ENCODE assay signal across 17 cellular contexts in genomic region chr6:33595001-33595846, GRCh38. TPM values are rescaled to one million over a fixed set of nuclear protein-coding genes. Genes with fewer than 3 reads are reported as not detected.
DNase-seq lines count a peak whose midpoint lies in the region; ATAC-seq, FAIRE-seq and TF ChIP-seq lines count a peak whose summit lies in the region.
"Had no signal": no experiment of that assay in that cellular context is flagged by ENCODE, and none has a peak within 500 bp of the region (broad histone marks: within the 10 kb centered on the region; RNA-seq: fewer than 3 reads in every experiment).

No MANE protein-coding gene starts in this region.

- H3K4me2 ChIP-seq in A549, result peak overlapping the region; percentile 17; the same call in 1 of the 3 replicates
- H3K4me2 ChIP-seq in PC-9, result 0 out of 2 replicates have a peak overlapping the region, but pooled peaks have one; percentile 1

- WGBS in A549 (ENCODE audit: missing lambda C conversion rate), result 59% methylated on average over 16 of the region's 18 CpGs

- intact Hi-C loops in PC-9 (cut with micrococcal nuclease; ENCODE audit: unreplicated experiment), result no loop called here

- H3K4me3 ChIP-seq in A549 (no peak overlapping the region), PC-9 (no peak overlapping the region), foreskin fibroblast (ENCODE audit: low read depth in 1 of 2, low read length in 2 of 2) (no peak overlapping the region)
- H3K4me3 ChIP-seq: spleen had no signal

- H3K9me2 ChIP-seq in PC-9 (ENCODE audit: insufficient read depth), result no peaks in the 10 kb centered on the region

- no peak for TF ChIP-seq RAD21 in A549 (conservative IDR thresholded peaks at IDR 0.05 in 1 of 2, IDR thresholded peaks at IDR 0.05 in 1 of 2)

- CTCF ChIA-PET in A549 (lab: Yijun Ruan, JAX), result interaction anchor here (0.8 to 2.9 kb wide), 6 partner anchors 10 to 107 kb away, joined by 4 to 12 read pairs (median 5); no protein-coding TSS in a partner anchor
- CTCF ChIA-PET in PC-9 (lab: Charles Lee), result interaction anchor here (0.5 to 0.6 kb wide), 2 partner anchors 34 to 156 kb away, joined by 4 to 7 read pairs; no protein-coding TSS in a partner anchor

- no peaks in the 10 kb centered on the region for H3K79me2 ChIP-seq in PC-9 (ENCODE audit: low read depth)

- H3F3A ChIP-seq in PC-9 (ENCODE audit: insufficient read depth, low read depth), result peaks cover 58% of the 10 kb centered on the region

- H3K27me3 ChIP-seq in PC-9 (ENCODE audit: insufficient read depth, low read depth), result no peaks in the 10 kb centered on the region
- H3K27me3 ChIP-seq: foreskin keratinocyte had no signal

- H2AFZ ChIP-seq in PC-9, result no peak overlapping the region

- no peaks in the 10 kb centered on the region for H3K36me3 ChIP-seq in PC-9 (ENCODE audit: low read depth)
- H3K36me3 ChIP-seq: spleen had no signal

- no peaks in the 10 kb centered on the region for H3K9me3 ChIP-seq in A549
- no peaks in the 10 kb centered on the region for H3K9me3 ChIP-seq in PC-9 (ENCODE audit: insufficient read depth, low read depth)
- H3K9me3 ChIP-seq: spleen had no signal

- no peak for FAIRE-seq in A549 (lab: Jason Lieb, UNC)
- FAIRE-seq: endometrium, urothelium cell line had no signal

- BruUV-seq in PC-9 (replicated peaks; lab: Mats Ljungman, UMichigan), result no TSS peak

- TF ChIP-seq CTCF in A549 (IDR thresholded peaks at IDR 0.05) (no peak), PC-9 (conservative IDR thresholded peaks at IDR 0.05) (no peak), foreskin fibroblast (IDR thresholded peaks at IDR 0.05; ENCODE audit: low read depth, low read length) (no peak)

- ATAC-seq in A549 (peak in 1 of 2 experiments; percentile 19; a peak in 1 of 6 replicates), GM19397 (IDR thresholded peaks at IDR 0.05; ENCODE audit: unreplicated experiment) (no peak), GM21526 (IDR thresholded peaks at IDR 0.05; ENCODE audit: low FRiP score, unreplicated experiment) (no peak)
- ATAC-seq: foreskin keratinocyte; left lobe of liver; stimulated activated naive CD8-positive, alpha-beta T cell treated with anti-CD3 and anti-CD28 coated beads, Interleukin-15, Interleukin-2, amounts not matched to agents 100 U/mL and 50 U/mL, for 24 hours had no signal

- peak overlapping the region; percentile 27 to 69; a peak in 4 of 6 replicates for H3K27ac ChIP-seq in A549
- H3K27ac ChIP-seq in PC-9, result 0 out of 2 replicates have a peak overlapping the region, but pooled peaks have one; percentile 4
- H3K27ac ChIP-seq: foreskin keratinocyte had no signal

- TF ChIP-seq POLR2A in A549 (IDR thresholded peaks at IDR 0.05; ENCODE audit: low read length), result no peak

- DNase-seq in A549 (ENCODE audit: low read depth in 1 of 2, low spot score in 1 of 2) (no peak), EL (peak; percentile 54), PC-9 (peak in 1 of 2 experiments; percentile 63), foreskin fibroblast (peak; percentile 51 to 54), NOMO-1 treated with dmso at 0.1 percent for 144 hours (lab: John Stamatoyannopoulos, UW; ENCODE audit: unreplicated experiment) (no peak), RPMI8226 (no peak)
- DNase-seq: activated CD4-positive, alpha-beta T cell treated with anti-CD3 and anti-CD28 coated beads, Interleukin-2, amount 50 U/mL, for 1 hour; activated T-cell treated with anti-CD3 and anti-CD28 coated beads, Interleukin-2, amount 50 U/mL, for 48 hours; AML-193; foreskin keratinocyte; spleen; stimulated activated naive CD8-positive, alpha-beta T cell treated with anti-CD3 and anti-CD28 coated beads, Interleukin-15, Interleukin-2, amounts not matched to agents 100 U/mL and 50 U/mL, for 24 hours had no signal

- H3K4me1 ChIP-seq in A549, result peaks cover 37% of the 10 kb centered on the region
- peaks cover 70% of the 10 kb centered on the region for H3K4me1 ChIP-seq in PC-9 (replicated peaks; ENCODE audit: insufficient read depth)

- POLR2A ChIA-PET in A549 (lab: Yijun Ruan, JAX) (no interaction called here), PC-9 (lab: Charles Lee; ENCODE audit: unreplicated experiment) (no interaction called here)

- H4K20me1 ChIP-seq in PC-9 (ENCODE audit: insufficient read depth), result no peaks in the 10 kb centered on the region

- no peak for TF ChIP-seq EP300 in A549 (IDR thresholded peaks at IDR 0.05)

TF ChIP-seq in A549, 52 proteins besides CTCF, POLR2A, EP300 and RAD21:
- 0 out of 4 replicates have a peak, but pooled peaks of 1 of the 2 experiments have one; percentile 15 for TF ChIP-seq CEBPB (IDR thresholded peaks at IDR 0.05)
- TF ChIP-seq RARB (CRISPR knock-in tag; IDR thresholded peaks at IDR 0.05), result no peak
- TF ChIP-seq ESRRA (IDR thresholded peaks at IDR 0.05; ENCODE audit: borderline replicate concordance, low read length), result no peak
- TF ChIP-seq ZNF302 (CRISPR knock-in tag; IDR thresholded peaks at IDR 0.05), result no peak
- TF ChIP-seq ZC3H11A (IDR thresholded peaks at IDR 0.05), result no peak
- no peak for TF ChIP-seq ELK1 (IDR thresholded peaks at IDR 0.05; ENCODE audit: low read depth, low read length)
- no peak for TF ChIP-seq PBX3 (IDR thresholded peaks at IDR 0.05)

RNA-seq across cellular contexts. Expression of gene BAK1, which starts 15.1 kb away (rescaled TPM):
- polyA plus RNA-seq in A549 (2011; rRNA removed), result 11.9 and 12.6 TPM in 2 replicates
- 11.5 and 16.6 TPM in 2 replicates for polyA plus RNA-seq in A549 (2012; cell fraction: cytosol; rRNA removed)
- 13.1 and 13.6 TPM in 2 replicates for polyA plus RNA-seq in A549 (2012; cell fraction: nucleus; rRNA removed)
- 16.9 to 19.0 TPM (median 18.8 TPM) in 3 replicates for polyA plus RNA-seq in A549 (2017; fragmentation: RNase III; extraction: RNeasy Plus Mini Kit Qiagen cat#74134 plus additional on column Dnase treatment)
- polyA minus RNA-seq in A549 (2011; rRNA and poly(A)+ RNA removed), result 17.3 and 20.9 TPM in 2 replicates
- 24.6 and 28.4 TPM in 2 replicates for total RNA-seq in PC-9 (2021)

RNA-seq across cellular contexts. Expression of gene ITPR3, which starts 25.9 kb away (rescaled TPM):
- polyA plus RNA-seq in A549 (2011; rRNA removed), result 17.6 and 19.1 TPM in 2 replicates
- polyA plus RNA-seq in A549 (2012; cell fraction: cytosol; rRNA removed), result 25.0 and 29.1 TPM in 2 replicates
- polyA plus RNA-seq in A549 (2012; cell fraction: nucleus; rRNA removed), result 77.0 and 104 TPM in 2 replicates
- polyA plus RNA-seq in A549 (2017; fragmentation: RNase III; extraction: RNeasy Plus Mini Kit Qiagen cat#74134 plus additional on column Dnase treatment), result 19.0 to 20.8 TPM (median 20.7 TPM) in 3 replicates
- polyA minus RNA-seq in A549 (2011; rRNA and poly(A)+ RNA removed), result 29.3 and 39.6 TPM in 2 replicates
- 78.3 and 86.9 TPM in 2 replicates for total RNA-seq in PC-9 (2021)

Comparison
In these comparisons a context has a peak if more than half of its experiments do, and no peak if none do; other contexts are left out.
1. DNase-seq: peak in EL (single experiment) and foreskin fibroblast (2 of 2); none in A549 (0 of 2), NOMO-1 treated with dmso at 0.1 percent for 144 hours (single experiment) and RPMI8226 (single experiment).